ENCODE assay signal across 7 cellular contexts in genomic region chr3:170563712-170564423, GRCh38.
A peak's percentile ranks its signal among the peaks of the same experiment; 100 is the strongest.
DNase-seq lines count a peak whose midpoint lies in the region; ATAC-seq and TF ChIP-seq lines count a peak whose summit lies in the region.

No MANE protein-coding gene starts in this region.

- H3K27me3 ChIP-seq in brain microvascular endothelial cell (replicated peaks), result no peaks in the 10 kb centered on the region

- no peak for TF ChIP-seq CTCF in GM13976 (IDR thresholded peaks at IDR 0.05; ENCODE audit: borderline replicate concordance, control extremely low read depth, extremely low read depth, insufficient read depth, missing control alignments)
- TF ChIP-seq CTCF in brain microvascular endothelial cell (IDR thresholded peaks at IDR 0.05; ENCODE audit: low read depth, low read length, missing control alignments), result no peak

- in situ Hi-C loops in GM13976 (cut with MboI; ENCODE audit: low sequenced_read_pairs, unreplicated experiment), result no loop called here
- in situ Hi-C loops in brain microvascular endothelial cell (cut with HindIII; ENCODE audit: low pct_ligation_motif_present, low sequenced_read_pairs), result no loop called here

- ATAC-seq in GM21515 (IDR thresholded peaks at IDR 0.05; ENCODE audit: unreplicated experiment), result peak; percentile 92
- peak; percentile 88 for ATAC-seq in HG03571 (IDR thresholded peaks at IDR 0.05; ENCODE audit: unreplicated experiment)

- no peak overlapping the region for H3K4me3 ChIP-seq in brain microvascular endothelial cell (ENCODE audit: low read depth, low read length)

- H3K27ac ChIP-seq in brain microvascular endothelial cell, result peak overlapping the region; percentile 52

- H3K36me3 ChIP-seq in brain microvascular endothelial cell (replicated peaks), result no peaks in the 10 kb centered on the region

- DNase-seq in GM13976 (ENCODE audit: low spot score) (peak; percentile 33), brain microvascular endothelial cell (peak; percentile 68), stromal cell of bone marrow (ENCODE audit: low read depth) (peak; percentile 71), NCI-H2196 treated with DMSO at 0.1 percent for 48 hours (lab: John Stamatoyannopoulos, UW; ENCODE audit: unreplicated experiment) (no peak), UCSD-AML1 (lab: John Stamatoyannopoulos, UW; ENCODE audit: unreplicated experiment) (no peak)

Comparison
In these comparisons a context has a peak if more than half of its experiments do, and no peak if none do; other contexts are left out.
1. DNase-seq: peak in GM13976 (single experiment), brain microvascular endothelial cell (single experiment) and stromal cell of bone marrow (single experiment); none in NCI-H2196 treated with DMSO at 0.1 percent for 48 hours (single experiment) and UCSD-AML1 (single experiment).